Comparison of ENCODE assay signal across 1 cellular context in the genomic region with DNA sequence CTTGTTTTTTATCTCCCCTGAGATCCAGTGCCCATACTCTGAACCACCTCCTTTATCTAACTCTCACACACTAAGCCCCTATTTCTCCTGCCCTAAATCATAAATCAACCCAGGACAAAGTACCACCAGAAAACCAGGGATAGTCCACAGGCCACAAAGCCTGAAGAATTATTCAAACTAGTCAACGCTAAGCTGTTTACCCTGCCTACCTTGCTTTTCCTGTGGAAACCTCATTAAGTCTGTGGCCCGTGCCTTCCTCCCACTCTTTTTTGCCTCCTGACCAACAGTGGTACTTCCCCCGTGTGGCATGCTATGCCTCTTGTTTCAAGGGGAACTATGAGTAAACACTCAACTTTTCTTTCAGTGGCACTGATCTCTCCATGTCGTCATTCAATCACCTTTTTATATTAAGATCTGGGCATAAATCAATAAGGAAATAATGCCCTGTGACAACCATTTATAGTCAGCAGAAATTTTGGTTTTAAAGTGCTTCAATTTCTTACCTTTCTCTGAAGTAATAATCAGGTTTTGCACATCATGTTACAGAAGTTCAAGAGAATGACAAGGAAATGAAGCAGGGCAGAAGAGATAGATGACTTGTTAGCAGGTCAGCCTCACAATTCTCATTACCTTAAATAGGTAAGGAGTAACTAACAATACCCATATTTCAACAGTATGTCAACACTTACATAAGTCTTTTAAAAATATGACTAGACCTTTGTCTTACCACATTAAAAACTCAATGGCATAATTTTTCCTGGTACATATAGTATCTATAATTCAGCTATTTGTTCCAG.
TF ChIP-seq lines count a peak whose summit lies in the region.

No MANE protein-coding gene starts in this region.

TF ChIP-seq in K562, 482 proteins besides CTCF, POLR2A, EP300 and RAD21 (continued from another document):
- TF ChIP-seq, protein P1, sequence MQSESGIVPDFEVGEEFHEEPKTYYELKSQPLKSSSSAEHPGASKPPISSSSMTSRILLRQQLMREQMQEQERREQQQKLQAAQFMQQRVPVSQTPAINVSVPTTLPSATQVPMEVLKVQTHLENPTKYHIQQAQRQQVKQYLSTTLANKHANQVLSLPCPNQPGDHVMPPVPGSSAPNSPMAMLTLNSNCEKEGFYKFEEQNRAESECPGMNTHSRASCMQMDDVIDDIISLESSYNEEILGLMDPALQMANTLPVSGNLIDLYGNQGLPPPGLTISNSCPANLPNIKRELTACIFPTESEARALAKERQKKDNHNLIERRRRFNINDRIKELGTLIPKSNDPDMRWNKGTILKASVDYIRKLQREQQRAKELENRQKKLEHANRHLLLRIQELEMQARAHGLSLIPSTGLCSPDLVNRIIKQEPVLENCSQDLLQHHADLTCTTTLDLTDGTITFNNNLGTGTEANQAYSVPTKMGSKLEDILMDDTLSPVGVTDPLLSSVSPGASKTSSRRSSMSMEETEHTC (IDR thresholded peaks at IDR 0.05), result peak; percentile 42; the same call in 1 of the 2 replicates
- TF ChIP-seq ZFX (CRISPR knock-in tag; IDR thresholded peaks at IDR 0.05), result 0 out of 2 replicates have a peak, but pooled peaks have one; percentile 11
